In the genomic region with DNA sequence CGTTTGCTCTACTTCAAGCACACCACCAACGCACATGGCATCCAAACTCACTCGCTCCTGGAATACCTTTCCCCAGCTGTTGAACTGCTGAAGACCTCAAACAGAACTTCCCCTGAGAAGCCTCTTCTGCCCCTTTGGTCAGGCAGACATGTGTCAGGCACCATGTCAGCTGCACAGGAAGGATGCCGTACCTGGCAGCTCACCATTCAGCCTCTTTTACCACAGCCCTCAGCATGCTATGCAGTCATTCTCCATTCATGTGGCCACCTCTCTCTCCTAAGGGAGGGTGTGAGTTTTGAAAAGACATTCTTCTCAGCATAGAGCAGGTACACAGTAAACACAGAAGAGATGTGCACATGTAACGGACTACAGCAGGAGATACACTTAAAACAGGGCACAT, we compare ENCODE assay signal across 11 cellular contexts. TPM values are rescaled to one million over a fixed set of nuclear protein-coding genes. Genes with fewer than 3 reads are reported as not detected.
DNase-seq lines count a peak whose midpoint lies in the region; ATAC-seq and TF ChIP-seq lines count a peak whose summit lies in the region.
"Had no signal": no experiment of that assay in that cellular context is flagged by ENCODE, and none has a peak within 500 bp of the region (broad histone marks: within the 10 kb centered on the region; RNA-seq: fewer than 3 reads in every experiment).

No MANE protein-coding gene starts in this region.

- no TSS peak for BruUV-seq in Calu3 (replicated peaks; lab: Mats Ljungman, UMichigan)

- no peaks in the 10 kb centered on the region for H3K36me3 ChIP-seq in CD4-positive, CD25-positive, alpha-beta regulatory T cell (ENCODE audit: control insufficient read depth, insufficient read depth, low read length)

- peak overlapping the region in 2 of 3 donors; percentile 18 to 63 for H3K27ac Mint-ChIP-seq in CD4-positive, CD25-positive, alpha-beta regulatory T cell
- H3K27ac Mint-ChIP-seq in Calu3 (ENCODE audit: unreplicated experiment): no peak overlapping the region

- CTCF ChIA-PET in Calu3 (lab: Charles Lee): no interaction called here

- H3K4me3 Mint-ChIP-seq in CD4-positive, CD25-positive, alpha-beta regulatory T cell: peak overlapping the region in 1 of 4 donors; percentile 14
- no peak overlapping the region for H3K4me3 Mint-ChIP-seq in Calu3 (ENCODE audit: low read depth, unreplicated experiment)
- H3K4me3 Mint-ChIP-seq: naive B cell had no signal

- no peaks in the 10 kb centered on the region for H3K27me3 ChIP-seq in CD4-positive, CD25-positive, alpha-beta regulatory T cell (ENCODE audit: control insufficient read depth, insufficient read depth, low read length)
- H3K27me3 ChIP-seq: ascending aorta had no signal

- H3K27me3 Mint-ChIP-seq in CD4-positive, CD25-positive, alpha-beta regulatory T cell: no peaks in the 10 kb centered on the region
- no peaks in the 10 kb centered on the region for H3K27me3 Mint-ChIP-seq in Calu3 (ENCODE audit: unreplicated experiment)
- H3K27me3 Mint-ChIP-seq: naive B cell had no signal

- H3K9me3 Mint-ChIP-seq in CD4-positive, CD25-positive, alpha-beta regulatory T cell: peaks cover 0 to 2% (median 0%) of the 10 kb centered on the region in 7 donors
- no peaks in the 10 kb centered on the region for H3K9me3 Mint-ChIP-seq in Calu3 (ENCODE audit: low read depth, unreplicated experiment)
- H3K9me3 Mint-ChIP-seq: naive B cell had no signal

- no peak for TF ChIP-seq CTCF in Calu3 (IDR thresholded peaks at IDR 0.05; ENCODE audit: unreplicated experiment)

- no peaks in the 10 kb centered on the region for H3K9me3 ChIP-seq in CD4-positive, CD25-positive, alpha-beta regulatory T cell (ENCODE audit: control insufficient read depth in 2 of 2, low read length in 2 of 2)
- H3K9me3 ChIP-seq: ascending aorta had no signal

- H3K4me3 ChIP-seq in CD4-positive, CD25-positive, alpha-beta regulatory T cell (ENCODE audit: low read depth, low read length): no peak overlapping the region
- H3K4me3 ChIP-seq: ascending aorta had no signal

- peaks cover 17% of the 10 kb centered on the region for H3K4me1 ChIP-seq in CD4-positive, CD25-positive, alpha-beta regulatory T cell (ENCODE audit: control insufficient read depth, insufficient read depth, low read length, poor library complexity, severe bottlenecking)
- H3K4me1 ChIP-seq: ascending aorta had no signal

- peak in 2 of 3 donors; percentile 24 to 59 for DNase-seq in CD4-positive, CD25-positive, alpha-beta regulatory T cell
- DNase-seq in activated effector memory CD4-positive, alpha-beta T cell treated with Interleukin-2 at 50 U/mL for 16 hours: peak; percentile 44
- DNase-seq in Calu3 (no peak), NCI-H1048 (lab: John Stamatoyannopoulos, UW) (no peak)
- DNase-seq: naive B cell, NCI-H1092 had no signal

- intact Hi-C loops in Calu3 (cut with micrococcal nuclease; ENCODE audit: unreplicated experiment): no loop called here

- no peak overlapping the region for H3K27ac ChIP-seq in CD4-positive, CD25-positive, alpha-beta regulatory T cell (ENCODE audit: insufficient read depth, low read length, poor library complexity, severe bottlenecking)
- H3K27ac ChIP-seq: ascending aorta, epithelial cell of prostate had no signal

- H3K4me1 Mint-ChIP-seq in CD4-positive, CD25-positive, alpha-beta regulatory T cell: peaks cover 17 to 21% (median 19%) of the 10 kb centered on the region in 4 donors
- no peaks in the 10 kb centered on the region for H3K4me1 Mint-ChIP-seq in Calu3 (ENCODE audit: low read depth, unreplicated experiment)

- peak; percentile 73 to 86 for ATAC-seq in CD4-positive, CD25-positive, alpha-beta regulatory T cell (ENCODE audit: low read depth in 2 of 2)
- ATAC-seq in HG02798 (IDR thresholded peaks at IDR 0.05; ENCODE audit: poor library complexity, unreplicated experiment) (peak; percentile 49), GM18858 (IDR thresholded peaks at IDR 0.05; ENCODE audit: unreplicated experiment) (no peak)

- peaks cover 16% of the 10 kb centered on the region for H3K36me3 Mint-ChIP-seq in CD4-positive, CD25-positive, alpha-beta regulatory T cell
- no peaks in the 10 kb centered on the region for H3K36me3 Mint-ChIP-seq in Calu3 (ENCODE audit: insufficient read depth, unreplicated experiment)

RNA-seq across cellular contexts. Expression of a gene that starts 14.2 kb away (rescaled TPM):
- 2.1 TPM for total RNA-seq in CD4-positive, CD25-positive, alpha-beta regulatory T cell
- 1 to 10 TPM in 1 of 4 donors, not detected in 3; 1.6 TPM for polyA plus RNA-seq in CD4-positive, CD25-positive, alpha-beta regulatory T cell
- total RNA-seq in Calu3 (2022): not detected in 2 replicates
- total RNA-seq: ascending aorta, temporal lobe had no signal

RNA-seq across cellular contexts. Expression of a gene that starts 30.0 kb away (rescaled TPM):
- total RNA-seq in CD4-positive, CD25-positive, alpha-beta regulatory T cell: 0.84 TPM
- not detected for polyA plus RNA-seq in CD4-positive, CD25-positive, alpha-beta regulatory T cell
- not detected in 2 replicates for total RNA-seq in Calu3 (2022)
- total RNA-seq: ascending aorta, temporal lobe had no signal

RNA-seq across cellular contexts. Expression of a gene that starts 49.4 kb away (rescaled TPM):
- total RNA-seq in CD4-positive, CD25-positive, alpha-beta regulatory T cell: 12.5 TPM
- polyA plus RNA-seq in CD4-positive, CD25-positive, alpha-beta regulatory T cell: 10 to 100 TPM in 3 of 4 donors, 1 to 10 TPM in 1; 9.9 to 13.2 (median 11.6) TPM
- total RNA-seq in Calu3 (2022): 17.5 and 18.9 TPM in 2 replicates

RNA-seq across cellular contexts. Expression of a gene that starts 59.2 kb away (rescaled TPM):
- 9.2 TPM for total RNA-seq in CD4-positive, CD25-positive, alpha-beta regulatory T cell
- polyA plus RNA-seq in CD4-positive, CD25-positive, alpha-beta regulatory T cell: 1 to 10 TPM; 2.1 to 2.8 (median 2.6) TPM
- total RNA-seq in Calu3 (2022): 3.3 and 3.4 TPM in 2 replicates
- total RNA-seq: ascending aorta had no signal

Comparison
In these comparisons a context has a peak if more than half of its experiments do, and no peak if none do; other contexts are left out.
1. DNase-seq: peak in CD4-positive, CD25-positive, alpha-beta regulatory T cell (2 of 3) and activated effector memory CD4-positive, alpha-beta T cell treated with Interleukin-2 at 50 U/mL for 16 hours (single experiment); none in Calu3 (single experiment) and NCI-H1048 (single experiment).